In the genomic region with DNA sequence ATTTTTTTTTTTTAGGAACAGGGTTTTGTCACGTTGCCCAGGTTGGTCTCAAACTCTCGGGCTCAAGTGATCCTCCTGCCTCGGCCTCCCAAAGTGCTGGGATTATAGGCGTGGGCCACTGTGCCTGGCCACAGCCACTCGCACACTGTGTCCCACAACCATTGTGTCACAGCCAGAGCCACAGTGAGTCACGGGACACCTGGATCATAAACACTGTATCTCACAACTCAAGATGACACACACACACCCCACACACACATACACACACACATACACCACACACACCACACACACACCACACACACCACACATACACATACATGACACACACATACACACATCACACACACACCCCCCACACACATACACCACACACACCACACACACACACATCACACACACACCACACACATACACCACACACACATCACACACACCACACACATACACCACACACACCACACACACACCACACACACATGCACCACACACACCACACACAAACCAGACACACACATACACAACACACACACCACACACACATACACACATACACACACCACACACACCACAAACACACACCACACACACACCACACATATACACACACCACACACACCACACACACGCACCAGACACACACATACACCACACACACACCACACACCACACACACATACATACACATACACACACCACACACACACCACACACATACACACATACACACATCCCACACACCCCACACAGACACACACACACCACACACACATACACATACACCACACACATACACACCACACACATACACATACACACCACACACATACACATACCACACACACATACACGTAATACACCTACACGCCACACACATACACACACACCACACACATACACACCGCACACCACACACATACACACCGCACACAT, we compare ENCODE assay signal across 19 cellular contexts. TPM values are rescaled to one million over a fixed set of nuclear protein-coding genes. Genes with fewer than 3 reads are reported as not detected.
A peak's percentile ranks its signal among the peaks of the same experiment; 100 is the strongest.
DNase-seq lines count a peak whose midpoint lies in the region; ATAC-seq, FAIRE-seq and TF ChIP-seq lines count a peak whose summit lies in the region.
"Had no signal": no experiment of that assay in that cellular context is flagged by ENCODE, and none has a peak within 500 bp of the region (broad histone marks: within the 10 kb centered on the region; RNA-seq: fewer than 3 reads in every experiment).

No MANE protein-coding gene starts in this region.

- no peaks in the 10 kb centered on the region for H4K20me1 ChIP-seq in endothelial cell of umbilical vein (replicated peaks; ENCODE audit: control insufficient read depth, extremely low read depth, insufficient read depth, low read length)

- H3K79me2 ChIP-seq in endothelial cell of umbilical vein (ENCODE audit: control insufficient read depth, insufficient read depth, low read length), result no peaks in the 10 kb centered on the region

- FAIRE-seq in endothelial cell of umbilical vein (lab: Jason Lieb, UNC), result peak; percentile 62
- FAIRE-seq: G401.6, H54 had no signal

- H3K4me1 ChIP-seq in endothelial cell of umbilical vein (ENCODE audit: control insufficient read depth, extremely low read depth, insufficient read depth, low read length) (no peaks in the 10 kb centered on the region), upper lobe of right lung (no peaks in the 10 kb centered on the region)
- H3K4me1 ChIP-seq: SJCRH30 had no signal

- H3K4me1 Mint-ChIP-seq in activated CD4-positive, alpha-beta T cell treated with anti-CD3 and anti-CD28 coated beads for 36 hours, result no peaks in the 10 kb centered on the region

- no peak overlapping the region for H3K4me3 Mint-ChIP-seq in activated CD4-positive, alpha-beta T cell treated with anti-CD3 and anti-CD28 coated beads for 36 hours

- H3K36me3 Mint-ChIP-seq in activated CD4-positive, alpha-beta T cell treated with anti-CD3 and anti-CD28 coated beads for 36 hours (ENCODE audit: low read depth), result no peaks in the 10 kb centered on the region

- no peak for DNase-seq in activated CD4-positive, alpha-beta T cell treated with anti-CD3 and anti-CD28 coated beads for 36 hours
- no peak for DNase-seq in activated CD4-positive, alpha-beta T cell treated with anti-CD3 and anti-CD28 coated beads for 48 hours
- DNase-seq in MV-4-11 (lab: John Stamatoyannopoulos, UW), result peak; percentile 43
- DNase-seq in endothelial cell of umbilical vein (ENCODE audit: low read depth, low spot score), result no peak
- no peak for DNase-seq in upper lobe of right lung
- DNase-seq in D341Med (ENCODE audit: low spot score), result no peak
- no peak for DNase-seq in NCI-H2081 treated with DMSO at 0.1 percent for 48 hours (lab: John Stamatoyannopoulos, UW)
- DNase-seq in NCI-H2107 (lab: John Stamatoyannopoulos, UW), result no peak
- DNase-seq: AML-193, KG1, NCI-H187, NCI-H226, NCI-H524 treated with DMSO at 0.1 percent for 48 hours, PC-9, SJCRH30 had no signal

- H3K9me1 ChIP-seq in endothelial cell of umbilical vein (replicated peaks; ENCODE audit: control insufficient read depth, extremely low read depth, insufficient read depth, low read length), result no peaks in the 10 kb centered on the region

- intact Hi-C loops in activated CD4-positive, alpha-beta T cell treated with anti-CD3 and anti-CD28 coated beads for 36 hours (cut with DNase I, micrococcal nuclease), result no loop called here
- intact Hi-C loops in endothelial cell of umbilical vein (cut with micrococcal nuclease) (no loop called here), upper lobe of right lung (cut with DNase I) (no loop called here)

- TF ChIP-seq CTCF in endothelial cell of umbilical vein (IDR thresholded peaks at IDR 0.05; ENCODE audit: extremely low read depth in 1 of 2, insufficient read depth in 1 of 2, low read depth in 1 of 2, low read length in 2 of 2), result no peak
- TF ChIP-seq CTCF in upper lobe of right lung (IDR thresholded peaks at IDR 0.05), result no peak

- TF ChIP-seq POLR2A in endothelial cell of umbilical vein (IDR thresholded peaks at IDR 0.05; ENCODE audit: low read depth, low read length), result no peak

- no TSS peak for BruUV-seq in endothelial cell of umbilical vein (replicated peaks; lab: Mats Ljungman, UMichigan)

- no peak overlapping the region for H3K9ac ChIP-seq in endothelial cell of umbilical vein (replicated peaks; ENCODE audit: extremely low read depth, insufficient read depth, low read length)

- no peaks in the 10 kb centered on the region for H3K36me3 ChIP-seq in endothelial cell of umbilical vein (ENCODE audit: control insufficient read depth in 2 of 2, extremely low read depth in 1 of 2, insufficient read depth in 2 of 2, low read length in 2 of 2)
- H3K36me3 ChIP-seq in upper lobe of right lung, result no peaks in the 10 kb centered on the region
- H3K36me3 ChIP-seq: SJCRH30 had no signal

- H3K27ac ChIP-seq in endothelial cell of umbilical vein (ENCODE audit: insufficient read depth, low read depth, low read length) (no peak overlapping the region), upper lobe of right lung (no peak overlapping the region)
- H3K27ac ChIP-seq: 22Rv1, PC-9, RWPE1, SJCRH30 had no signal

- H3K4me3 ChIP-seq in endothelial cell of umbilical vein (replicated peaks in 1 of 3; ENCODE audit: insufficient read depth in 1 of 3, low read depth in 1 of 3, low read length in 3 of 3), result no peak overlapping the region
- H3K4me3 ChIP-seq in upper lobe of right lung, result no peak overlapping the region
- H3K4me3 ChIP-seq: PC-9, SJCRH30 had no signal

- H3K27me3 Mint-ChIP-seq in activated CD4-positive, alpha-beta T cell treated with anti-CD3 and anti-CD28 coated beads for 36 hours, result peaks cover 12% of the 10 kb centered on the region

- H3K27ac Mint-ChIP-seq in activated CD4-positive, alpha-beta T cell treated with anti-CD3 and anti-CD28 coated beads for 36 hours, result no peak overlapping the region

- H3K9me3 Mint-ChIP-seq in activated CD4-positive, alpha-beta T cell treated with anti-CD3 and anti-CD28 coated beads for 36 hours (ENCODE audit: low read depth), result no peaks in the 10 kb centered on the region

- no peak overlapping the region for H2AFZ ChIP-seq in endothelial cell of umbilical vein (ENCODE audit: low read depth, low read length)
- H2AFZ ChIP-seq: PC-9 had no signal

- dilution Hi-C loops in endothelial cell of umbilical vein (cut with MboI; ENCODE audit: extremely low pct_ligation_motif_present, low sequenced_read_pairs), result no loop called here

- H3K9me3 ChIP-seq in endothelial cell of umbilical vein (replicated peaks; ENCODE audit: control insufficient read depth, insufficient read depth, low read length) (no peaks in the 10 kb centered on the region), upper lobe of right lung (no peaks in the 10 kb centered on the region)
- H3K9me3 ChIP-seq: SJCRH30 had no signal

- H3K27me3 ChIP-seq in endothelial cell of umbilical vein (ENCODE audit: control insufficient read depth in 2 of 2, insufficient read depth in 2 of 2, low read length in 2 of 2) (no peaks in the 10 kb centered on the region), upper lobe of right lung (no peaks in the 10 kb centered on the region)
- H3K27me3 ChIP-seq: SJCRH30 had no signal

- no peak overlapping the region for H3K4me2 ChIP-seq in endothelial cell of umbilical vein (ENCODE audit: insufficient read depth, low read length)
- H3K4me2 ChIP-seq: PC-9 had no signal

- CTCF ChIA-PET in activated CD4-positive, alpha-beta T cell treated with anti-CD3 and anti-CD28 coated beads for 36 hours (lab: Charles Lee), result no interaction called here
- CTCF ChIA-PET in endothelial cell of umbilical vein (lab: Charles Lee), result no interaction called here

- ATAC-seq in activated CD4-positive, alpha-beta T cell treated with anti-CD3 and anti-CD28 coated beads for 36 hours, result peak; percentile 40
- ATAC-seq in upper lobe of right lung, result peak; percentile 28

- POLR2A ChIA-PET in activated CD4-positive, alpha-beta T cell treated with anti-CD3 and anti-CD28 coated beads for 36 hours (lab: Charles Lee), result no interaction called here
- POLR2A ChIA-PET in endothelial cell of umbilical vein (lab: Charles Lee), result no interaction called here

RNA-seq across cellular contexts. Expression of a gene that starts 16.2 kb away (rescaled TPM):
- under 1 TPM in 1 of 2 experiments, not detected in 1; 0.09 TPM for total RNA-seq in activated CD4-positive, alpha-beta T cell treated with anti-CD3 and anti-CD28 coated beads for 36 hours
- total RNA-seq in endothelial cell of umbilical vein (0.07 TPM in 1 of 2 replicates, not detected in the other), upper lobe of right lung (not detected)
- not detected in 2 replicates for polyA plus RNA-seq in endothelial cell of umbilical vein
- polyA plus RNA-seq in endothelial cell of umbilical vein (2011; cell fraction: cytosol; rRNA removed), result not detected in 2 replicates
- not detected in 2 replicates for polyA plus RNA-seq in endothelial cell of umbilical vein (2011; cell fraction: nucleus; rRNA removed)
- polyA plus RNA-seq in endothelial cell of umbilical vein (2012), result not detected in 2 replicates
- polyA minus RNA-seq in endothelial cell of umbilical vein, result not detected in 2 replicates
- polyA minus RNA-seq in endothelial cell of umbilical vein (2011; cell fraction: cytosol; rRNA and poly(A)+ RNA removed), result not detected
- polyA minus RNA-seq in endothelial cell of umbilical vein (2011; cell fraction: nucleus; rRNA and poly(A)+ RNA removed), result not detected in 2 replicates
- total RNA-seq: PC-9, SJCRH30 had no signal

RNA-seq across cellular contexts. Expression of a gene that starts 29.2 kb away (rescaled TPM):
- 100 to 1,000 TPM; 225 to 269 TPM for total RNA-seq in activated CD4-positive, alpha-beta T cell treated with anti-CD3 and anti-CD28 coated beads for 36 hours
- 387 and 425 TPM in 2 replicates for total RNA-seq in endothelial cell of umbilical vein
- polyA plus RNA-seq in endothelial cell of umbilical vein, result 215 and 267 TPM in 2 replicates
- polyA plus RNA-seq in endothelial cell of umbilical vein (2011; cell fraction: cytosol; rRNA removed), result 150 and 165 TPM in 2 replicates
- 268 and 306 TPM in 2 replicates for polyA plus RNA-seq in endothelial cell of umbilical vein (2011; cell fraction: nucleus; rRNA removed)
- polyA plus RNA-seq in endothelial cell of umbilical vein (2012), result 232 and 364 TPM in 2 replicates
- 215 and 234 TPM in 2 replicates for polyA minus RNA-seq in endothelial cell of umbilical vein
- 209 TPM for polyA minus RNA-seq in endothelial cell of umbilical vein (2011; cell fraction: cytosol; rRNA and poly(A)+ RNA removed)
- 100 and 102 TPM in 2 replicates for polyA minus RNA-seq in endothelial cell of umbilical vein (2011; cell fraction: nucleus; rRNA and poly(A)+ RNA removed)
- 293 TPM for total RNA-seq in upper lobe of right lung

RNA-seq across cellular contexts. Expression of a gene that starts 29.7 kb away (rescaled TPM):
- under 1 TPM; 0.16 to 0.25 TPM for total RNA-seq in activated CD4-positive, alpha-beta T cell treated with anti-CD3 and anti-CD28 coated beads for 36 hours
- 0.97 TPM in 1 of 2 replicates, not detected in the other for total RNA-seq in endothelial cell of umbilical vein
- 0.05 and 0.14 TPM in 2 replicates for polyA plus RNA-seq in endothelial cell of umbilical vein
- 0.08 and 0.17 TPM in 2 replicates for polyA plus RNA-seq in endothelial cell of umbilical vein (2011; cell fraction: cytosol; rRNA removed)
- polyA plus RNA-seq in endothelial cell of umbilical vein (2011; cell fraction: nucleus; rRNA removed), result 0.35 and 0.57 TPM in 2 replicates
- 0.19 and 0.37 TPM in 2 replicates for polyA plus RNA-seq in endothelial cell of umbilical vein (2012)
- polyA minus RNA-seq in endothelial cell of umbilical vein, result not detected in 2 replicates
- 1.0 TPM for polyA minus RNA-seq in endothelial cell of umbilical vein (2011; cell fraction: cytosol; rRNA and poly(A)+ RNA removed)
- polyA minus RNA-seq in endothelial cell of umbilical vein (2011; cell fraction: nucleus; rRNA and poly(A)+ RNA removed), result not detected in 2 replicates
- 0.49 TPM for total RNA-seq in upper lobe of right lung

RNA-seq across cellular contexts. Expression of a gene that starts 41.0 kb away (rescaled TPM):
- total RNA-seq in activated CD4-positive, alpha-beta T cell treated with anti-CD3 and anti-CD28 coated beads for 36 hours, result 10 to 100 TPM; 13.1 to 16.6 TPM
- total RNA-seq in endothelial cell of umbilical vein, result 7.0 and 9.8 TPM in 2 replicates
- 7.1 and 8.7 TPM in 2 replicates for polyA plus RNA-seq in endothelial cell of umbilical vein
- 8.4 and 10.9 TPM in 2 replicates for polyA plus RNA-seq in endothelial cell of umbilical vein (2011; cell fraction: cytosol; rRNA removed)
- polyA plus RNA-seq in endothelial cell of umbilical vein (2011; cell fraction: nucleus; rRNA removed), result 18.7 and 21.3 TPM in 2 replicates
- 5.3 and 5.9 TPM in 2 replicates for polyA plus RNA-seq in endothelial cell of umbilical vein (2012)
- polyA minus RNA-seq in endothelial cell of umbilical vein, result 3.2 TPM in 2 replicates
- 4.7 TPM for polyA minus RNA-seq in endothelial cell of umbilical vein (2011; cell fraction: cytosol; rRNA and poly(A)+ RNA removed)
- 5.5 and 7.1 TPM in 2 replicates for polyA minus RNA-seq in endothelial cell of umbilical vein (2011; cell fraction: nucleus; rRNA and poly(A)+ RNA removed)
- 10.7 TPM for total RNA-seq in upper lobe of right lung

RNA-seq across cellular contexts. Expression of a gene that starts 45.5 kb away (rescaled TPM):
- total RNA-seq in activated CD4-positive, alpha-beta T cell treated with anti-CD3 and anti-CD28 coated beads for 36 hours, result not detected
- total RNA-seq in endothelial cell of umbilical vein, result 1.7 and 5.2 TPM in 2 replicates
- polyA plus RNA-seq in endothelial cell of umbilical vein, result 0.23 and 0.56 TPM in 2 replicates
- polyA plus RNA-seq in endothelial cell of umbilical vein (2011; cell fraction: cytosol; rRNA removed), result 0.10 and 0.36 TPM in 2 replicates
- 2.1 and 3.6 TPM in 2 replicates for polyA plus RNA-seq in endothelial cell of umbilical vein (2011; cell fraction: nucleus; rRNA removed)
- 0.21 and 0.40 TPM in 2 replicates for polyA plus RNA-seq in endothelial cell of umbilical vein (2012)
- 0.45 TPM in 1 of 2 replicates, not detected in the other for polyA minus RNA-seq in endothelial cell of umbilical vein
- 8.7 TPM for polyA minus RNA-seq in endothelial cell of umbilical vein (2011; cell fraction: cytosol; rRNA and poly(A)+ RNA removed)
- 0.87 and 0.96 TPM in 2 replicates for polyA minus RNA-seq in endothelial cell of umbilical vein (2011; cell fraction: nucleus; rRNA and poly(A)+ RNA removed)
- total RNA-seq in upper lobe of right lung, result 54.6 TPM
- total RNA-seq: SJCRH30 had no signal
